ENCODE assay signal across 18 cellular contexts in genomic region chr12:113720629-113721028, GRCh38.
DNase-seq lines count a peak whose midpoint lies in the region; ATAC-seq, FAIRE-seq and TF ChIP-seq lines count a peak whose summit lies in the region.
"Had no signal": no experiment of that assay in that cellular context is flagged by ENCODE, and none has a peak within 500 bp of the region (broad histone marks: within the 10 kb centered on the region; RNA-seq: fewer than 3 reads in every experiment).

No MANE protein-coding gene starts in this region.

- no peaks in the 10 kb centered on the region for H3K79me2 ChIP-seq in GM23338 (replicated peaks; ENCODE audit: insufficient read depth)
- no peaks in the 10 kb centered on the region for H3K79me2 ChIP-seq in K562 (ENCODE audit: control insufficient read depth, insufficient read depth, low read length)
- no peaks in the 10 kb centered on the region for H3K79me2 ChIP-seq in neural progenitor cell (ENCODE audit: low read depth)

- intact Hi-C loops in K562 (cut with micrococcal nuclease): no loop called here

- H3K9me3 Mint-ChIP-seq in GM23338 (no peaks in the 10 kb centered on the region), neural progenitor cell (no peaks in the 10 kb centered on the region)
- H3K9me3 Mint-ChIP-seq: IgD-negative memory B cell had no signal

- H3K4me1 ChIP-seq in GM23338 (ENCODE audit: insufficient read depth) (no peaks in the 10 kb centered on the region), K562 (replicated peaks in 1 of 2; ENCODE audit: control insufficient read depth in 2 of 2, insufficient read depth in 2 of 2, low read length in 2 of 2) (peaks cover 0 to 10% of the 10 kb centered on the region in 2 experiments; a peak in 2 of 5 replicates), neural progenitor cell (peaks cover 18% of the 10 kb centered on the region)
- H3K4me1 ChIP-seq: BE2C had no signal

- H3K4me2 ChIP-seq in GM23338 (no peak overlapping the region), K562 (ENCODE audit: insufficient read depth, low read length) (no peak overlapping the region), neural progenitor cell (no peak overlapping the region)
- H3K4me2 ChIP-seq: A549, KMS-11 had no signal

- ATAC-seq in GM23338 (no peak), K562 (no peak), GM19023 (IDR thresholded peaks at IDR 0.05; ENCODE audit: unreplicated experiment) (no peak)
- ATAC-seq: A549 had no signal

- POLR2A ChIA-PET in K562 (lab: Yijun Ruan, JAX): no interaction called here

- WGBS in K562 (ENCODE audit: insufficient coverage, low coverage, missing lambda C conversion rate): 16% methylated on average over 2 of the region's 4 CpGs

- H3K27me3 ChIP-seq in GM23338 (ENCODE audit: insufficient read depth) (no peaks in the 10 kb centered on the region), K562 (ENCODE audit: control insufficient read depth in 2 of 2, insufficient read depth in 2 of 2, low read length in 2 of 2) (peaks cover 20 to 37% of the 10 kb centered on the region in 2 experiments; a peak in 4 of 5 replicates), neural progenitor cell (no peaks in the 10 kb centered on the region)

- H4K20me1 ChIP-seq in GM23338 (replicated peaks; ENCODE audit: insufficient read depth) (no peaks in the 10 kb centered on the region), K562 (replicated peaks; ENCODE audit: control insufficient read depth, insufficient read depth, low read length) (0 out of 2 replicates have a peak, but pooled peaks cover 3% of the 10 kb centered on the region), neural progenitor cell (ENCODE audit: low read depth) (no peaks in the 10 kb centered on the region)

- H3K4me3 Mint-ChIP-seq in GM23338 (no peak overlapping the region), neural progenitor cell (no peak overlapping the region)

- H3K4me1 Mint-ChIP-seq in GM23338 (peaks cover 2% of the 10 kb centered on the region; the same call in 2 of the 3 replicates), neural progenitor cell (peaks cover 36% of the 10 kb centered on the region)
- H3K4me1 Mint-ChIP-seq: CD4-positive, alpha-beta memory T cell; IgD-negative memory B cell had no signal

- no peak for DNase-seq in GM23338 (ENCODE audit: low spot score)
- DNase-seq in HuH-7 (ENCODE audit: low spot score): peak; percentile 33
- DNase-seq in K562 (ENCODE audit: extremely low read depth in 1 of 4, low spot score in 3 of 4): no peak
- DNase-seq in neural progenitor cell (ENCODE audit: low spot score): no peak
- DNase-seq in activated effector memory CD4-positive, alpha-beta T cell treated with anti-CD3 and anti-CD28 coated beads, Interleukin-2, amount 50 U/mL, for 16 hours: no peak
- no peak for DNase-seq in stimulated activated CD4-positive, alpha-beta T cell treated with anti-CD3 and anti-CD28 coated beads, Interleukin-15, amount 100 ng/mL, for 24 hours
- DNase-seq: BE2C; CD4-positive, alpha-beta memory T cell; DMS153; HCEC 1CT had no signal

- no peak for TF ChIP-seq EP300 in K562 (IDR thresholded peaks at IDR 0.05; ENCODE audit: low read length)

- no peak for TF ChIP-seq POLR2A in K562 (conservative IDR thresholded peaks at IDR 0.05)

- H3K9ac ChIP-seq in K562 (ENCODE audit: insufficient read depth in 1 of 2, low read depth in 2 of 2, low read length in 2 of 2) (no peak overlapping the region), neural progenitor cell (no peak overlapping the region)
- H3K9ac ChIP-seq: KMS-11 had no signal

- H3K36me3 Mint-ChIP-seq in GM23338 (ENCODE audit: low read depth) (no peaks in the 10 kb centered on the region; the same call in 2 of the 3 replicates), neural progenitor cell (no peaks in the 10 kb centered on the region)
- H3K36me3 Mint-ChIP-seq: CD4-positive, alpha-beta memory T cell; IgD-negative memory B cell had no signal

- H3K27ac Mint-ChIP-seq in GM23338 (no peak overlapping the region), neural progenitor cell (no peak overlapping the region)
- H3K27ac Mint-ChIP-seq: CD4-positive, alpha-beta memory T cell; IgD-negative memory B cell had no signal

- H3K27ac ChIP-seq in GM23338 (ENCODE audit: low read depth) (no peak overlapping the region), K562 (ENCODE audit: extremely low read depth, low read depth, low read length) (no peak overlapping the region), neural progenitor cell (no peak overlapping the region)
- H3K27ac ChIP-seq: C4-2B, HL-60, KMS-11 had no signal

- H3K9me3 ChIP-seq in K562 (replicated peaks; ENCODE audit: control insufficient read depth, insufficient read depth, low read depth, low read length): no peaks in the 10 kb centered on the region
- H3K9me3 ChIP-seq in neural progenitor cell (ENCODE audit: low read depth): no peaks in the 10 kb centered on the region
- H3K9me3 ChIP-seq: A549, BE2C had no signal

- CTCF ChIA-PET in K562 (lab: Yijun Ruan, JAX; ENCODE audit: low intra/inter-chr PET ratio): no interaction called here

- no peak for TF ChIP-seq CTCF in GM23338 (conservative IDR thresholded peaks at IDR 0.05; ENCODE audit: low read depth in 2 of 2)
- no peak for TF ChIP-seq CTCF in K562 (IDR thresholded peaks at IDR 0.05 in 2 of 3, conservative IDR thresholded peaks at IDR 0.05 in 1 of 3; ENCODE audit: insufficient read depth in 2 of 3, low read depth in 1 of 3, low read length in 3 of 3)
- TF ChIP-seq CTCF in neural progenitor cell (IDR thresholded peaks at IDR 0.05): no peak

- H2AFZ ChIP-seq in GM23338: peak overlapping the region; percentile 83
- H2AFZ ChIP-seq in K562 (ENCODE audit: low read depth, low read length): no peak overlapping the region
- H2AFZ ChIP-seq in neural progenitor cell (replicated peaks): peak overlapping the region; percentile 96

- TF ChIP-seq RAD21 in K562 (CRISPR knock-in tag; conservative IDR thresholded peaks at IDR 0.05 in 1 of 2, IDR thresholded peaks at IDR 0.05 in 1 of 2): no peak

- no TSS peak for BruUV-seq in K562 (replicated peaks; lab: Mats Ljungman, UMichigan)

- H3K4me3 ChIP-seq in GM23338 (no peak overlapping the region), K562 (no peak overlapping the region), neural progenitor cell (no peak overlapping the region)
- H3K4me3 ChIP-seq: A549 had no signal

- in situ Hi-C loops in K562 (cut with MboI): no loop called here

- no peak for FAIRE-seq in K562 (lab: Jason Lieb, UNC)
- FAIRE-seq: A549, D721Med, GM18507 had no signal

- no peaks in the 10 kb centered on the region for H3K9me2 ChIP-seq in GM23338 (ENCODE audit: insufficient read depth)

- H3K36me3 ChIP-seq in GM23338 (ENCODE audit: insufficient read depth) (no peaks in the 10 kb centered on the region), K562 (ENCODE audit: control insufficient read depth, insufficient read depth, low read length) (no peaks in the 10 kb centered on the region), neural progenitor cell (no peaks in the 10 kb centered on the region)
- H3K36me3 ChIP-seq: BE2C had no signal

- peaks cover 2% of the 10 kb centered on the region for H3K27me3 Mint-ChIP-seq in GM23338 (ENCODE audit: insufficient read depth, low read depth, poor library complexity)
- peaks cover 17% of the 10 kb centered on the region for H3K27me3 Mint-ChIP-seq in neural progenitor cell (ENCODE audit: insufficient read depth, low read depth)

- H3F3A ChIP-seq in GM23338 (replicated peaks; ENCODE audit: low read depth) (no peaks in the 10 kb centered on the region), neural progenitor cell (ENCODE audit: low read depth) (peaks cover 7% of the 10 kb centered on the region)

- no peaks in the 10 kb centered on the region for H3K9me1 ChIP-seq in K562 (ENCODE audit: control insufficient read depth, insufficient read depth, low read length)

TF ChIP-seq in GM23338, 12 proteins besides CTCF, POLR2A, EP300 and RAD21:
- TF ChIP-seq CREB1 (CRISPR knock-in tag; IDR thresholded peaks at IDR 0.05; ENCODE audit: low read depth) (no peak), ETS1 (IDR thresholded peaks at IDR 0.05) (no peak), EZH2phosphoT487 (IDR thresholded peaks at IDR 0.05; ENCODE audit: unreplicated experiment) (no peak)

TF ChIP-seq in K562, 482 proteins besides CTCF, POLR2A, EP300 and RAD21:
- TF ChIP-seq ZNF263 (CRISPR knock-in tag; IDR thresholded peaks at IDR 0.05; ENCODE audit: borderline replicate concordance) (peak; percentile 94), GTF2F1 (IDR thresholded peaks at IDR 0.05; ENCODE audit: low read depth, low read length) (no peak)
